ENCODE assay signal across 9 cellular contexts in the genomic region with DNA sequence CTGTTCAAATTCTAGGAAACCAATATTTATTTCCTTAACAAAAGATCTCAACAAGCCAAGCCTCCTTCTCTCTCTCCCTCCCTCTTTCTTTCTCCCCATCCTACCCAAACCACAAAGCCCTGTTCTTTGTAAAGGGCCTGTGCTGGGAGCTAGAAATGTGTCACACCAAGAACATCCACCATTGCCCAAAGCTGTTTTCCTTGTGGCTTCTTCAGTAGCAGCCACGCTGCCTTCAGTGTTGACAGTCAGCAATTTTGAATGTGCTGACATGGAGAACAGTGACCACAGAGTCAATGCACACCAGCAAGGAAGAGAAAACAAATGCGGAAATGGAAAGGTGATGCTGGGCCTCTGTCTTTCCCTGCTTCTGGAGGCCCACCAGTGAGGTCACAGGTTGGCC.
DNase-seq lines count a peak whose midpoint lies in the region; ATAC-seq lines count a peak whose summit lies in the region.
"Had no signal": no experiment of that assay in that cellular context is flagged by ENCODE, and none has a peak within 500 bp of the region (broad histone marks: within the 10 kb centered on the region; RNA-seq: fewer than 3 reads in every experiment).

No MANE protein-coding gene starts in this region.

- H3K4ac ChIP-seq in neuronal stem cell (ENCODE audit: low read length): peak overlapping the region; percentile 19

- no peak overlapping the region for H3K23ac ChIP-seq in neuronal stem cell (ENCODE audit: low read depth, low read length, poor library complexity)

- H4K8ac ChIP-seq in neuronal stem cell (ENCODE audit: low read depth, low read length): no peak overlapping the region

- H3K18ac ChIP-seq in neuronal stem cell (ENCODE audit: low read length): peak overlapping the region; percentile 78

- H3K9me3 ChIP-seq in neuronal stem cell (replicated peaks in 1 of 2; ENCODE audit: control insufficient read depth in 2 of 2, insufficient read depth in 1 of 2, low read depth in 1 of 2, low read length in 2 of 2): peaks cover 0 to 7% of the 10 kb centered on the region in 2 donors

- H2AFZ ChIP-seq in neuronal stem cell (ENCODE audit: low read length): no peak overlapping the region

- no peak overlapping the region for H3K4me3 ChIP-seq in neuronal stem cell (ENCODE audit: low read length in 2 of 2)

- no peak overlapping the region for H2BK120ac ChIP-seq in neuronal stem cell (ENCODE audit: low read depth, low read length)

- no peaks in the 10 kb centered on the region for H3K9me3 Mint-ChIP-seq in activated naive CD8-positive, alpha-beta T cell treated with anti-CD3 and anti-CD28 coated beads, Interleukin-2, amount 50 U/mL, for 24 hours

- H2BK12ac ChIP-seq in neuronal stem cell (ENCODE audit: low read length): no peak overlapping the region

- peaks cover 2% of the 10 kb centered on the region for H3K36me3 Mint-ChIP-seq in activated naive CD8-positive, alpha-beta T cell treated with anti-CD3 and anti-CD28 coated beads, Interleukin-2, amount 50 U/mL, for 24 hours (ENCODE audit: low read depth)

- DNase-seq in activated naive CD8-positive, alpha-beta T cell treated with anti-CD3 and anti-CD28 coated beads, Interleukin-2, amount 50 U/mL, for 24 hours: peak; percentile 30
- DNase-seq in neuronal stem cell (ENCODE audit: low spot score): no peak
- DNase-seq in DMS79 (lab: John Stamatoyannopoulos, UW): no peak
- DNase-seq in DMS79 treated with DMSO at 0.1 percent for 48 hours (lab: John Stamatoyannopoulos, UW): no peak
- no peak for DNase-seq in NCI-H2171 (lab: John Stamatoyannopoulos, UW)
- DNase-seq: amniotic stem cell had no signal

- H3K36me3 ChIP-seq in neuronal stem cell (replicated peaks in 1 of 2; ENCODE audit: control insufficient read depth in 2 of 2, insufficient read depth in 2 of 2, low read length in 2 of 2): no peaks in the 10 kb centered on the region

- ATAC-seq in GM19043 (IDR thresholded peaks at IDR 0.05; ENCODE audit: low read depth, unreplicated experiment) (peak; percentile 10), HG03442 (IDR thresholded peaks at IDR 0.05; ENCODE audit: unreplicated experiment) (peak; percentile 19), HG02970 (IDR thresholded peaks at IDR 0.05; ENCODE audit: low FRiP score, unreplicated experiment) (no peak)
- peak; percentile 71 for ATAC-seq in activated naive CD8-positive, alpha-beta T cell treated with anti-CD3 and anti-CD28 coated beads, Interleukin-2, amount 50 U/mL, for 24 hours

- no peak overlapping the region for H2BK5ac ChIP-seq in neuronal stem cell (ENCODE audit: low read length)

- H4K91ac ChIP-seq in neuronal stem cell (ENCODE audit: low read depth, low read length, poor library complexity): no peak overlapping the region

- H3K4me1 Mint-ChIP-seq in activated naive CD8-positive, alpha-beta T cell treated with anti-CD3 and anti-CD28 coated beads, Interleukin-2, amount 50 U/mL, for 24 hours: peaks cover 50% of the 10 kb centered on the region

- H3K27ac Mint-ChIP-seq in activated naive CD8-positive, alpha-beta T cell treated with anti-CD3 and anti-CD28 coated beads, Interleukin-2, amount 50 U/mL, for 24 hours: peak overlapping the region; percentile 53

- no peak overlapping the region for H2AK5ac ChIP-seq in neuronal stem cell (ENCODE audit: low read depth, low read length)

- H2BK15ac ChIP-seq in neuronal stem cell (ENCODE audit: low read length): no peak overlapping the region

- no peak overlapping the region for H3K4me2 ChIP-seq in neuronal stem cell (ENCODE audit: insufficient read depth, low read length, poor library complexity, severe bottlenecking)

- WGBS in neuronal stem cell (ENCODE audit: extremely low coverage in 2 of 2, insufficient read length in 2 of 2, insufficient replicate concordance in 1 of 2), 2 donors: no CpG with 5 or more reads among the region's 2 CpGs

- H3K14ac ChIP-seq in neuronal stem cell (ENCODE audit: low read length): no peak overlapping the region

- H3K9ac ChIP-seq in neuronal stem cell (ENCODE audit: low read depth, low read length, poor library complexity): no peak overlapping the region

- H3K4me1 ChIP-seq in neuronal stem cell (ENCODE audit: control insufficient read depth in 2 of 2, insufficient read depth in 1 of 2, low read depth in 1 of 2, low read length in 2 of 2): peaks cover 2 to 7% of the 10 kb centered on the region in 2 donors

- H3K27me3 ChIP-seq in neuronal stem cell (ENCODE audit: control insufficient read depth in 3 of 3, insufficient read depth in 3 of 3, low read depth in 1 of 3, low read length in 3 of 3): no peaks in the 10 kb centered on the region

- no peaks in the 10 kb centered on the region for H3K79me1 ChIP-seq in neuronal stem cell (ENCODE audit: low read depth, low read length)

- peak overlapping the region; percentile 19 for H3K4me3 Mint-ChIP-seq in activated naive CD8-positive, alpha-beta T cell treated with anti-CD3 and anti-CD28 coated beads, Interleukin-2, amount 50 U/mL, for 24 hours

- H3K27ac ChIP-seq in neuronal stem cell (replicated peaks; ENCODE audit: low read length): no peak overlapping the region

- H3K27me3 Mint-ChIP-seq in activated naive CD8-positive, alpha-beta T cell treated with anti-CD3 and anti-CD28 coated beads, Interleukin-2, amount 50 U/mL, for 24 hours: peaks cover 12% of the 10 kb centered on the region
